Comparison of ENCODE assay signal across 2 cellular contexts in genomic region chr3:99720985-99721632, GRCh38.
TF ChIP-seq lines count a peak whose summit lies in the region.

No MANE protein-coding gene starts in this region.

TF ChIP-seq in A549, 52 proteins besides CTCF, POLR2A, EP300 and RAD21 (continued from another document):
- TF ChIP-seq ELK1 (IDR thresholded peaks at IDR 0.05; ENCODE audit: low read depth, low read length): no peak
- no peak for TF ChIP-seq ZNF302 (CRISPR knock-in tag; IDR thresholded peaks at IDR 0.05)
- TF ChIP-seq NR3C1 (IDR thresholded peaks at IDR 0.05): no peak
- no peak for TF ChIP-seq ZFP36 (IDR thresholded peaks at IDR 0.05; ENCODE audit: borderline replicate concordance, partially characterized antibody)
- no peak for TF ChIP-seq RARB (CRISPR knock-in tag; IDR thresholded peaks at IDR 0.05)
- no peak for TF ChIP-seq CBX2 (IDR thresholded peaks at IDR 0.05; ENCODE audit: borderline replicate concordance, low read depth)
- TF ChIP-seq NFE2L2 (conservative IDR thresholded peaks at IDR 0.05; ENCODE audit: low read length): no peak

TF ChIP-seq in SK-N-SH treated with all-trans-retinoic acid at 6 μM for 48 hours, 23 proteins besides CTCF, POLR2A, EP300 and RAD21 (continued from another document):
- no peak for TF ChIP-seq PATZ1 (CRISPR knock-in tag; IDR thresholded peaks at IDR 0.05; ENCODE audit: borderline replicate concordance)
TF ChIP-seq in SK-N-SH treated with all-trans-retinoic acid at 6 μM for 48 hours: peak in this region for 0.
